15 cellular contexts compared by ENCODE assay signal in genomic region chr6:74871757-74872156, GRCh38.
DNase-seq lines count a peak whose midpoint lies in the region; ATAC-seq and TF ChIP-seq lines count a peak whose summit lies in the region.
"Had no signal": no experiment of that assay in that cellular context is flagged by ENCODE, and none has a peak within 500 bp of the region (broad histone marks: within the 10 kb centered on the region; RNA-seq: fewer than 3 reads in every experiment).

No MANE protein-coding gene starts in this region.

- H3K18ac ChIP-seq in trophoblast cell (ENCODE audit: low read length) (no peak overlapping the region), neuronal stem cell (ENCODE audit: low read length) (no peak overlapping the region)

- H2AFZ ChIP-seq in trophoblast cell (ENCODE audit: insufficient read depth, low read length, poor library complexity): no peak overlapping the region
- no peak overlapping the region for H2AFZ ChIP-seq in neuronal stem cell (ENCODE audit: low read length)

- no peak overlapping the region for H2BK15ac ChIP-seq in neuronal stem cell (ENCODE audit: low read length)

- no peaks in the 10 kb centered on the region for H3K79me2 ChIP-seq in trophoblast cell (ENCODE audit: control insufficient read depth, insufficient read depth, low read length, poor library complexity)

- H3K4me1 ChIP-seq in adipocyte (ENCODE audit: control insufficient read depth, insufficient read depth, low read length) (peaks cover 11% of the 10 kb centered on the region), trophoblast cell (ENCODE audit: control insufficient read depth in 1 of 2, insufficient read depth in 2 of 2, low read length in 2 of 2) (no peaks in the 10 kb centered on the region), neuronal stem cell (ENCODE audit: control insufficient read depth in 2 of 2, insufficient read depth in 1 of 2, low read depth in 1 of 2, low read length in 2 of 2) (no peaks in the 10 kb centered on the region)
- H3K4me1 ChIP-seq: gastrocnemius medialis, lower lobe of right lung had no signal

- TF ChIP-seq CTCF in WERI-Rb-1 (IDR thresholded peaks at IDR 0.05; ENCODE audit: low read depth, low read length): no peak

- H3K27me3 ChIP-seq in adipocyte (replicated peaks; ENCODE audit: control insufficient read depth, insufficient read depth, low read length) (no peaks in the 10 kb centered on the region), trophoblast cell (ENCODE audit: insufficient read depth, low read length) (no peaks in the 10 kb centered on the region), neuronal stem cell (ENCODE audit: control insufficient read depth in 3 of 3, insufficient read depth in 3 of 3, low read depth in 1 of 3, low read length in 3 of 3) (no peaks in the 10 kb centered on the region), WERI-Rb-1 (ENCODE audit: insufficient read depth, low read depth, severe bottlenecking) (peaks cover 41% of the 10 kb centered on the region)
- H3K27me3 ChIP-seq: gastrocnemius medialis had no signal

- no peak overlapping the region for H3K4me2 ChIP-seq in trophoblast cell (ENCODE audit: low read length)
- H3K4me2 ChIP-seq in neuronal stem cell (ENCODE audit: insufficient read depth, low read length, poor library complexity, severe bottlenecking): no peak overlapping the region
- H3K4me2 ChIP-seq: SK-N-SH had no signal

- H4K8ac ChIP-seq in trophoblast cell (ENCODE audit: low read depth, low read length) (no peak overlapping the region), neuronal stem cell (ENCODE audit: low read depth, low read length) (no peak overlapping the region)

- H3K9me3 ChIP-seq in adipocyte (ENCODE audit: control insufficient read depth, low read length) (peaks cover 6% of the 10 kb centered on the region), trophoblast cell (ENCODE audit: insufficient read depth, low read depth, low read length) (no peaks in the 10 kb centered on the region), neuronal stem cell (replicated peaks in 1 of 2; ENCODE audit: control insufficient read depth in 2 of 2, insufficient read depth in 1 of 2, low read depth in 1 of 2, low read length in 2 of 2) (no peaks in the 10 kb centered on the region), WERI-Rb-1 (ENCODE audit: severe bottlenecking) (no peaks in the 10 kb centered on the region)
- H3K9me3 ChIP-seq: gastrocnemius medialis, lower lobe of right lung, SK-N-SH had no signal

- no peak overlapping the region for H3K4ac ChIP-seq in trophoblast cell (ENCODE audit: low read depth, low read length)
- no peak overlapping the region for H3K4ac ChIP-seq in neuronal stem cell (ENCODE audit: low read length)

- no peak overlapping the region for H4K12ac ChIP-seq in trophoblast cell (ENCODE audit: low read depth, low read length)

- no peak overlapping the region for H3K14ac ChIP-seq in trophoblast cell (ENCODE audit: low read length)
- no peak overlapping the region for H3K14ac ChIP-seq in neuronal stem cell (ENCODE audit: low read length)

- H2BK120ac ChIP-seq in trophoblast cell (ENCODE audit: insufficient read depth, low read length, poor library complexity): peak overlapping the region; percentile 30
- no peak overlapping the region for H2BK120ac ChIP-seq in neuronal stem cell (ENCODE audit: low read depth, low read length)

- DNase-seq in HT-29 (ENCODE audit: low spot score): peak; percentile 52
- peak; percentile 72 for DNase-seq in adipocyte (ENCODE audit: low read depth)
- DNase-seq in fibroblast of peridontal ligament (ENCODE audit: extremely low read depth): peak; percentile 77
- no peak for DNase-seq in trophoblast cell
- no peak for DNase-seq in neuronal stem cell (ENCODE audit: low spot score)
- no peak for DNase-seq in WERI-Rb-1
- DNase-seq: activated CD4-positive, alpha-beta T cell treated with anti-CD3 and anti-CD28 coated beads for 36 hours; gastrocnemius medialis; GDM1; lower lobe of right lung; naive B cell; NCI-H1436 treated with DMSO at 0.1 percent for 48 hours; SK-N-SH had no signal

- H2BK12ac ChIP-seq in trophoblast cell (ENCODE audit: low read length) (no peak overlapping the region), neuronal stem cell (ENCODE audit: low read length) (no peak overlapping the region)

- H2AK5ac ChIP-seq in trophoblast cell (ENCODE audit: low read length): no peak overlapping the region
- H2AK5ac ChIP-seq in neuronal stem cell (ENCODE audit: low read depth, low read length): no peak overlapping the region

- H3K9ac ChIP-seq in adipocyte (ENCODE audit: low read length) (no peak overlapping the region), trophoblast cell (ENCODE audit: low read length) (no peak overlapping the region), neuronal stem cell (ENCODE audit: low read depth, low read length, poor library complexity) (no peak overlapping the region)
- H3K9ac ChIP-seq: SK-N-SH had no signal

- H2BK5ac ChIP-seq in trophoblast cell (ENCODE audit: low read depth, low read length, poor library complexity): no peak overlapping the region
- H2BK5ac ChIP-seq in neuronal stem cell (ENCODE audit: low read length): no peak overlapping the region

- H3K27ac ChIP-seq in trophoblast cell (ENCODE audit: low read depth, low read length) (no peak overlapping the region), neuronal stem cell (replicated peaks; ENCODE audit: low read length) (no peak overlapping the region), WERI-Rb-1 (no peak overlapping the region)
- H3K27ac ChIP-seq: gastrocnemius medialis, lower lobe of right lung had no signal

- H3K36me3 ChIP-seq in adipocyte (ENCODE audit: control insufficient read depth, insufficient read depth, low read length, severe bottlenecking) (no peaks in the 10 kb centered on the region), trophoblast cell (ENCODE audit: control insufficient read depth in 1 of 2, insufficient read depth in 2 of 2, low read length in 2 of 2) (no peaks in the 10 kb centered on the region), neuronal stem cell (replicated peaks in 1 of 2; ENCODE audit: control insufficient read depth in 2 of 2, insufficient read depth in 2 of 2, low read length in 2 of 2) (no peaks in the 10 kb centered on the region), WERI-Rb-1 (no peaks in the 10 kb centered on the region)
- H3K36me3 ChIP-seq: gastrocnemius medialis, lower lobe of right lung had no signal

- WGBS in trophoblast cell (ENCODE audit: extremely low coverage, insufficient coverage, insufficient read length): no CpG with 5 or more reads among the region's 1 CpG
- no CpG with 5 or more reads among the region's 1 CpG for WGBS in neuronal stem cell (ENCODE audit: extremely low coverage in 2 of 2, insufficient read length in 2 of 2, insufficient replicate concordance in 1 of 2), 2 donors

- H3K23ac ChIP-seq in trophoblast cell (ENCODE audit: low read length) (no peak overlapping the region), neuronal stem cell (ENCODE audit: low read depth, low read length, poor library complexity) (no peak overlapping the region)

- no peak overlapping the region for H4K91ac ChIP-seq in trophoblast cell (ENCODE audit: low read depth, low read length)
- no peak overlapping the region for H4K91ac ChIP-seq in neuronal stem cell (ENCODE audit: low read depth, low read length, poor library complexity)

- H3K79me1 ChIP-seq in trophoblast cell (ENCODE audit: low read length) (no peaks in the 10 kb centered on the region), neuronal stem cell (ENCODE audit: low read depth, low read length) (no peaks in the 10 kb centered on the region)

- no peak for ATAC-seq in HG02885 (IDR thresholded peaks at IDR 0.05; ENCODE audit: poor library complexity, unreplicated experiment)
- ATAC-seq in HG02571 (IDR thresholded peaks at IDR 0.05; ENCODE audit: unreplicated experiment): no peak
- ATAC-seq: activated CD4-positive, alpha-beta T cell treated with anti-CD3 and anti-CD28 coated beads for 36 hours; gastrocnemius medialis; lower lobe of right lung had no signal

- H3K4me3 ChIP-seq in adipocyte (ENCODE audit: low read length): peak overlapping the region; percentile 5
- no peak overlapping the region for H3K4me3 ChIP-seq in trophoblast cell (ENCODE audit: low read depth, low read length)
- H3K4me3 ChIP-seq in neuronal stem cell (ENCODE audit: low read length in 2 of 2): no peak overlapping the region
- no peak overlapping the region for H3K4me3 ChIP-seq in WERI-Rb-1 (ENCODE audit: low read depth, low read length)
- H3K4me3 ChIP-seq: gastrocnemius medialis, lower lobe of right lung had no signal

Comparison
In these comparisons a context has a peak if more than half of its experiments do, and no peak if none do; other contexts are left out.
1. DNase-seq: peak in HT-29 (single experiment), adipocyte (single experiment) and fibroblast of peridontal ligament (single experiment); none in trophoblast cell (0 of 2), neuronal stem cell (single experiment) and WERI-Rb-1 (single experiment).